In genomic region chr12:59717436-59717835, GRCh38 we compare ENCODE assay signal across 32 cellular contexts.
"Had no signal": no experiment of that assay in that cellular context is flagged by ENCODE, and none has a peak within 500 bp of the region (broad histone marks: within the 10 kb centered on the region; RNA-seq: fewer than 3 reads in every experiment).

No MANE protein-coding gene starts in this region.

- H3K4me3 ChIP-seq: adrenal gland, body of pancreas, breast epithelium, cardiac muscle cell, coronary artery, dorsolateral prefrontal cortex, esophagus muscularis mucosa, gastrocnemius medialis, heart left ventricle had no signal

- H3K9me3 ChIP-seq: adrenal gland, body of pancreas, breast epithelium, esophagus muscularis mucosa, gastrocnemius medialis, heart left ventricle had no signal

- H3K27ac ChIP-seq: adrenal gland, breast epithelium, cardiac muscle cell, coronary artery, dorsolateral prefrontal cortex, esophagus muscularis mucosa, foreskin keratinocyte, gastrocnemius medialis, WERI-Rb-1 had no signal

- H3K4me1 ChIP-seq: breast epithelium, foreskin keratinocyte, gastrocnemius medialis had no signal

- DNase-seq: activated B cell treated with CpG ODN at 0.5 μM for 24 hours; activated CD4-positive, alpha-beta T cell treated with anti-CD3 and anti-CD28 coated beads for 48 hours; activated CD4-positive, alpha-beta T cell treated with anti-CD3 and anti-CD28 coated beads, Interleukin-2, amount 50 U/mL, for 1 hour; activated CD4-positive, alpha-beta T cell treated with anti-CD3 and anti-CD28 coated beads, Interleukin-2, amount 50 U/mL, for 48 hours; activated CD8-positive, alpha-beta memory T cell treated with anti-CD3 and anti-CD28 coated beads for 24 hours; activated CD8-positive, alpha-beta T cell treated with anti-CD3 and anti-CD28 coated beads for 36 hours; activated effector memory CD4-positive, alpha-beta T cell treated with Interleukin-2 at 50 U/mL for 16 hours; activated gamma-delta T cell treated with Interleukin-2 at 50 U/mL for 16 hours; activated naive CD4-positive, alpha-beta T cell treated with anti-CD3 and anti-CD28 coated beads, Interleukin-2, amount 50 U/mL, for 16 hours; activated naive CD4-positive, alpha-beta T cell treated with Interleukin-2 at 50 U/mL for 16 hours; activated T-cell treated with anti-CD3 and anti-CD28 coated beads, Interleukin-2, amount 50 U/mL, for 4 hours; adrenal gland; amygdala; aorta; body of pancreas; dorsolateral prefrontal cortex; effector CD4-positive, alpha-beta T cell; effector memory CD8-positive, alpha-beta T cell; foreskin keratinocyte; gastrocnemius medialis; glutamatergic neuron; heart left ventricle; T-helper 1 cell; T-helper 17 cell; T1000; WERI-Rb-1 had no signal

- H3K27me3 ChIP-seq: adrenal gland, body of pancreas, breast epithelium, cardiac muscle cell, dorsolateral prefrontal cortex, esophagus muscularis mucosa, foreskin keratinocyte, gastrocnemius medialis, heart left ventricle had no signal

- ATAC-seq: activated CD4-positive, CD25-positive, alpha-beta regulatory T cell treated with anti-CD3 and anti-CD28 coated beads, Interleukin-2, amount 50 U/mL, for 24 hours; activated CD8-positive, alpha-beta T cell treated with anti-CD3 and anti-CD28 coated beads for 36 hours; activated T-cell treated with anti-CD3 and anti-CD28 coated beads, Interleukin-2, amount 50 U/mL, for 4 hours; activated T-helper 17 cell treated with anti-CD3 and anti-CD28 coated beads, Interleukin-2, amount 50 U/mL, for 72 hours; body of pancreas; effector memory CD8-positive, alpha-beta T cell; foreskin keratinocyte; gastrocnemius medialis; heart left ventricle; T-helper 17 cell had no signal

- H3K36me3 ChIP-seq: adrenal gland, breast epithelium, cardiac muscle cell, esophagus muscularis mucosa, gastrocnemius medialis, WERI-Rb-1 had no signal
